Comparison of ENCODE assay signal across 17 cellular contexts in the genomic region with DNA sequence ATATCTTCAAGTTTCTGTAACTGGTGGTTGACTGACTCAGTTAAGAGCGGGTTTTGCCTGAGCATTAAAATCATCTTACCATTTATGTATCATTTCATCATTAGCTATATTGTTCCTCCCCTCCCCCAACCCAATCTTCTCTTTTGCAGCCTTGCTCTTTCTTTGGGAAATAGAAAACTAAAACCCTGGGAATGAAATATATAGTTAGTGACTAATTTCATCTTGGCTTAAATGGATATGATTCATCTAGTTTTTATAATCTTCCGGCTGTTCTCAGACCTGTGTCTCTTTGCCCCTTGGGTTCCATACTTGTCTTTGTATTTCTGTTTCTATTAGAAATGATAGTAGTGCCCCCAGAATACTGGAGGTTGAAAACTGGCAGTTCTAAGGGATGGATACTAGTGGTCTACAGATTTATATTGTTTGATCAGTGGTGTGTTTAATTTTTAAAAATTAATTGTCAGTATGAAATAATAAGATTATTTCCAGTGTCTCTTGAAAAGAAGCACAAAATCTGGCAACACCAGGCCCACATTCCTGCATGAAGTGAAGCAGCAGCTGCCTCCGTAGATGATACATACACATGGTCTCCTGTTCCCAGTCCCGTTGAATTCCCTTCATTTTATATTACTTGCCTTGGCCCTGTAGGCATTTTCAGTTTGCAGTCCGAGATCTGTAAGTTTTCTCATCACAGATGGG. TPM values are rescaled to one million over a fixed set of nuclear protein-coding genes. Genes with fewer than 3 reads are reported as not detected.
DNase-seq lines count a peak whose midpoint lies in the region; ATAC-seq and TF ChIP-seq lines count a peak whose summit lies in the region.
"Had no signal": no experiment of that assay in that cellular context is flagged by ENCODE, and none has a peak within 500 bp of the region (broad histone marks: within the 10 kb centered on the region; RNA-seq: fewer than 3 reads in every experiment).

No MANE protein-coding gene starts in this region.

- H3K27ac Mint-ChIP-seq in nephron, result peak overlapping the region; percentile 74 to 93 (median 88)
- H3K27ac Mint-ChIP-seq: activated CD4-positive, alpha-beta T cell treated with anti-CD3 and anti-CD28 coated beads, Interleukin-2, amount 10 ng/mL, durations not matched to agents 7 days and 5 days; B cell; T-cell had no signal

- no peaks in the 10 kb centered on the region for H3K27me3 ChIP-seq in prostate gland (replicated peaks; ENCODE audit: insufficient read depth)
- H3K27me3 ChIP-seq: cardiac muscle cell had no signal

- peak overlapping the region in 2 of 3 experiments; percentile 60 to 78 for H3K4me3 Mint-ChIP-seq in nephron
- H3K4me3 Mint-ChIP-seq: activated CD4-positive, alpha-beta T cell treated with anti-CD3 and anti-CD28 coated beads, Interleukin-2, amount 10 ng/mL, durations not matched to agents 7 days and 5 days; B cell; T-cell had no signal

- no peaks in the 10 kb centered on the region for H3K9me3 ChIP-seq in prostate gland

- DNase-seq in AG10803 (ENCODE audit: low read depth) (peak; percentile 21), RPMI7951 (ENCODE audit: low read depth) (peak; percentile 39), epithelial cell of esophagus (ENCODE audit: low read depth) (peak; percentile 69), prostate gland (ENCODE audit: low spot score) (no peak)
- DNase-seq: activated CD4-positive, alpha-beta T cell treated with anti-CD3 and anti-CD28 coated beads, Interleukin-2, amount 10 ng/mL, durations not matched to agents 7 days and 5 days; DMS79; KG1; NCI-H2081 treated with DMSO at 0.1 percent for 48 hours; stimulated activated CD4-positive, alpha-beta T cell treated with anti-CD3 and anti-CD28 coated beads, Interleukin-15, amount 100 ng/mL, for 24 hours; stimulated activated CD8-positive, alpha-beta memory T cell treated with anti-CD3 and anti-CD28 coated beads, Interleukin-4, amount 100 ng/mL, for 48 hours; T-cell had no signal

- no peak overlapping the region for H3K27ac ChIP-seq in prostate gland
- H3K27ac ChIP-seq: cardiac muscle cell had no signal

- H3K27me3 Mint-ChIP-seq in nephron (ENCODE audit: low read depth), result no peaks in the 10 kb centered on the region
- H3K27me3 Mint-ChIP-seq: activated CD4-positive, alpha-beta T cell treated with anti-CD3 and anti-CD28 coated beads, Interleukin-2, amount 10 ng/mL, durations not matched to agents 7 days and 5 days; B cell; T-cell had no signal

- H3K36me3 Mint-ChIP-seq in nephron (ENCODE audit: low read depth), result no peaks in the 10 kb centered on the region

- TF ChIP-seq CTCF in AG10803 (conservative IDR thresholded peaks at IDR 0.05; ENCODE audit: low read length) (no peak), epithelial cell of esophagus (IDR thresholded peaks at IDR 0.05; ENCODE audit: insufficient read depth, low read depth, low read length, missing control alignments) (no peak), nephron (IDR thresholded peaks at IDR 0.05; ENCODE audit: unreplicated experiment in 3 of 3) (no peak), prostate gland (IDR thresholded peaks at IDR 0.05) (no peak)

- 77% methylated on average over 5 of the region's 5 CpGs for WGBS in prostate gland

- ATAC-seq in GM19455 (IDR thresholded peaks at IDR 0.05; ENCODE audit: unreplicated experiment) (no peak), HG03432 (IDR thresholded peaks at IDR 0.05; ENCODE audit: unreplicated experiment) (no peak), HG03457 (IDR thresholded peaks at IDR 0.05; ENCODE audit: unreplicated experiment) (no peak)
- ATAC-seq: T-cell had no signal

- no peaks in the 10 kb centered on the region for H3K4me1 ChIP-seq in prostate gland (replicated peaks)

- H3K9me3 Mint-ChIP-seq in nephron, result no peaks in the 10 kb centered on the region
- H3K9me3 Mint-ChIP-seq: activated CD4-positive, alpha-beta T cell treated with anti-CD3 and anti-CD28 coated beads, Interleukin-2, amount 10 ng/mL, durations not matched to agents 7 days and 5 days; T-cell had no signal

- H3K36me3 ChIP-seq in prostate gland, result no peaks in the 10 kb centered on the region
- H3K36me3 ChIP-seq: cardiac muscle cell had no signal

- no peak for TF ChIP-seq POLR2A in prostate gland (IDR thresholded peaks at IDR 0.05)

- intact Hi-C loops in prostate gland (cut with DNase I), result no loop called here

- H3K4me3 ChIP-seq in AG10803 (ENCODE audit: low read length) (no peak overlapping the region), epithelial cell of esophagus (ENCODE audit: low read length) (no peak overlapping the region), prostate gland (no peak overlapping the region)
- H3K4me3 ChIP-seq: cardiac muscle cell had no signal

- H3K4me1 Mint-ChIP-seq in nephron, result peaks cover 60% of the 10 kb centered on the region
- H3K4me1 Mint-ChIP-seq: activated CD4-positive, alpha-beta T cell treated with anti-CD3 and anti-CD28 coated beads, Interleukin-2, amount 10 ng/mL, durations not matched to agents 7 days and 5 days; T-cell had no signal

RNA-seq across cellular contexts. Expression of gene PHLPP1, which starts 44.5 kb away (rescaled TPM):
- 4.1 and 4.3 TPM in 2 replicates for total RNA-seq in RPMI7951 (2014; rRNA removed; shearing (Covaris generic))
- total RNA-seq in prostate gland, result 10 to 100 TPM; 16.8 to 44.1 TPM
